In genomic region chr9:89381308-89381609, GRCh38 we compare ENCODE assay signal across 17 cellular contexts.
A peak's percentile ranks its signal among the peaks of the same experiment; 100 is the strongest.
DNase-seq lines count a peak whose midpoint lies in the region; ATAC-seq and TF ChIP-seq lines count a peak whose summit lies in the region.
"Had no signal": no experiment of that assay in that cellular context is flagged by ENCODE, and none has a peak within 500 bp of the region (broad histone marks: within the 10 kb centered on the region; RNA-seq: fewer than 3 reads in every experiment).

No MANE protein-coding gene starts in this region.

- H3K4me1 Mint-ChIP-seq in T-helper 2 cell treated with Interferon-gamma antibody and Interleukin-4, amounts not matched to agents 5 μg/mL and 100 μg/mL, for 36 hours (ENCODE audit: low read depth) = peaks cover 54% of the 10 kb centered on the region
- peaks cover 62% of the 10 kb centered on the region for H3K4me1 Mint-ChIP-seq in activated naive CD8-positive, alpha-beta T cell treated with anti-CD3 and anti-CD28 coated beads, Interleukin-2, amount 50 U/mL, for 24 hours
- H3K4me1 Mint-ChIP-seq in nephron progenitor cell = peaks cover 63% of the 10 kb centered on the region
- H3K4me1 Mint-ChIP-seq: WTC11 had no signal

- H3K4me1 ChIP-seq in HEK293 (ENCODE audit: control insufficient read depth, insufficient read depth, low read length) = no peaks in the 10 kb centered on the region
- H3K4me1 ChIP-seq in esophagus muscularis mucosa = no peaks in the 10 kb centered on the region

- peaks cover 0 to 81% of the 10 kb centered on the region in 2 experiments; a peak in 1 of 3 replicates for H3K36me3 ChIP-seq in HEK293 (ENCODE audit: control insufficient read depth in 2 of 2, insufficient read depth in 1 of 2, low read length in 2 of 2)
- H3K36me3 ChIP-seq in esophagus muscularis mucosa = peaks cover 0 to 82% (median 49%) of the 10 kb centered on the region in 4 donors

- H3K4me3 ChIP-seq in HEK293 (ENCODE audit: low read depth, low read length) (no peak overlapping the region), esophagus muscularis mucosa (no peak overlapping the region)
- H3K4me3 ChIP-seq: smooth muscle cell had no signal

- ATAC-seq in activated naive CD8-positive, alpha-beta T cell treated with anti-CD3 and anti-CD28 coated beads, Interleukin-2, amount 50 U/mL, for 24 hours = no peak
- ATAC-seq: activated CD8-positive, alpha-beta memory T cell treated with anti-CD3 and anti-CD28 coated beads, Interleukin-2, amount 10 ng/mL, durations not matched to agents 7 days and 5 days; left lobe of liver; WTC11 had no signal

- no peak for TF ChIP-seq CTCF in HEK293 (tag by site-specific recombination; IDR thresholded peaks at IDR 0.05)
- TF ChIP-seq CTCF in nephron progenitor cell (IDR thresholded peaks at IDR 0.05) = no peak
- no peak for TF ChIP-seq CTCF in esophagus muscularis mucosa (IDR thresholded peaks at IDR 0.05)

- no peak for DNase-seq in T-helper 2 cell treated with Interferon-gamma antibody and Interleukin-4, amounts not matched to agents 5 μg/mL and 100 μg/mL, for 36 hours (ENCODE audit: low spot score)
- DNase-seq in T-helper 2 cell = no peak
- no peak for DNase-seq in activated naive CD8-positive, alpha-beta T cell treated with anti-CD3 and anti-CD28 coated beads, Interleukin-2, amount 50 U/mL, for 24 hours
- no peak for DNase-seq in nephron progenitor cell
- DNase-seq in NCI-H1105 (lab: John Stamatoyannopoulos, UW) = no peak
- no peak for DNase-seq in esophagus muscularis mucosa (ENCODE audit: extremely low spot score)
- no peak for DNase-seq in anterior cingulate cortex (lab: John Stamatoyannopoulos, UW)
- DNase-seq: 8988T; activated CD8-positive, alpha-beta memory T cell treated with anti-CD3 and anti-CD28 coated beads, Interleukin-2, amount 10 ng/mL, durations not matched to agents 7 days and 5 days; glutamatergic neuron; NCI-H2107; NCI-H524; stimulated activated CD4-positive, alpha-beta T cell treated with anti-CD3 and anti-CD28 coated beads, Interleukin-4, amount 100 ng/mL, for 1 hour had no signal

- H3K27me3 Mint-ChIP-seq in T-helper 2 cell treated with Interferon-gamma antibody and Interleukin-4, amounts not matched to agents 5 μg/mL and 100 μg/mL, for 36 hours (ENCODE audit: low read depth) = no peaks in the 10 kb centered on the region
- H3K27me3 Mint-ChIP-seq in activated naive CD8-positive, alpha-beta T cell treated with anti-CD3 and anti-CD28 coated beads, Interleukin-2, amount 50 U/mL, for 24 hours = no peaks in the 10 kb centered on the region
- peaks cover 7% of the 10 kb centered on the region for H3K27me3 Mint-ChIP-seq in nephron progenitor cell (ENCODE audit: low read depth, poor library complexity)
- H3K27me3 Mint-ChIP-seq: activated CD8-positive, alpha-beta memory T cell treated with anti-CD3 and anti-CD28 coated beads, Interleukin-2, amount 10 ng/mL, durations not matched to agents 7 days and 5 days had no signal

- TF ChIP-seq EP300 in esophagus muscularis mucosa (IDR thresholded peaks at IDR 0.05) = no peak

- 94% methylated on average over 4 of the region's 4 CpGs for WGBS in esophagus muscularis mucosa

- peaks cover 87% of the 10 kb centered on the region for H3K36me3 Mint-ChIP-seq in T-helper 2 cell treated with Interferon-gamma antibody and Interleukin-4, amounts not matched to agents 5 μg/mL and 100 μg/mL, for 36 hours (ENCODE audit: low read depth)
- H3K36me3 Mint-ChIP-seq in activated naive CD8-positive, alpha-beta T cell treated with anti-CD3 and anti-CD28 coated beads, Interleukin-2, amount 50 U/mL, for 24 hours (ENCODE audit: low read depth) = peaks cover 80% of the 10 kb centered on the region
- peaks cover 57% of the 10 kb centered on the region for H3K36me3 Mint-ChIP-seq in nephron progenitor cell (ENCODE audit: low read depth)

- no peaks in the 10 kb centered on the region for H3K9me3 Mint-ChIP-seq in T-helper 2 cell treated with Interferon-gamma antibody and Interleukin-4, amounts not matched to agents 5 μg/mL and 100 μg/mL, for 36 hours
- H3K9me3 Mint-ChIP-seq in activated naive CD8-positive, alpha-beta T cell treated with anti-CD3 and anti-CD28 coated beads, Interleukin-2, amount 50 U/mL, for 24 hours = no peaks in the 10 kb centered on the region
- no peaks in the 10 kb centered on the region for H3K9me3 Mint-ChIP-seq in nephron progenitor cell
- H3K9me3 Mint-ChIP-seq: WTC11 had no signal

- TF ChIP-seq POLR2A in esophagus muscularis mucosa (IDR thresholded peaks at IDR 0.05; ENCODE audit: low read depth) = no peak

- CTCF ChIA-PET in HEK293 (lab: Yijun Ruan, JAX) = no interaction called here

- H3K27ac ChIP-seq in HEK293 (ENCODE audit: extremely low read depth, low read depth, low read length) (no peak overlapping the region), esophagus muscularis mucosa (replicated peaks in 1 of 4) (no peak overlapping the region)

- no peaks in the 10 kb centered on the region for H3K27me3 ChIP-seq in esophagus muscularis mucosa

- no peak overlapping the region for H3K4me3 Mint-ChIP-seq in T-helper 2 cell treated with Interferon-gamma antibody and Interleukin-4, amounts not matched to agents 5 μg/mL and 100 μg/mL, for 36 hours
- no peak overlapping the region for H3K4me3 Mint-ChIP-seq in activated naive CD8-positive, alpha-beta T cell treated with anti-CD3 and anti-CD28 coated beads, Interleukin-2, amount 50 U/mL, for 24 hours
- H3K4me3 Mint-ChIP-seq in nephron progenitor cell = no peak overlapping the region
- H3K4me3 Mint-ChIP-seq: activated CD8-positive, alpha-beta memory T cell treated with anti-CD3 and anti-CD28 coated beads, Interleukin-2, amount 10 ng/mL, durations not matched to agents 7 days and 5 days; WTC11 had no signal

- H3K27ac Mint-ChIP-seq in T-helper 2 cell treated with Interferon-gamma antibody and Interleukin-4, amounts not matched to agents 5 μg/mL and 100 μg/mL, for 36 hours = peak overlapping the region; percentile 66
- peak overlapping the region; percentile 91 for H3K27ac Mint-ChIP-seq in activated naive CD8-positive, alpha-beta T cell treated with anti-CD3 and anti-CD28 coated beads, Interleukin-2, amount 50 U/mL, for 24 hours
- peak overlapping the region; percentile 15 for H3K27ac Mint-ChIP-seq in nephron progenitor cell

- H3K9me3 ChIP-seq in HEK293 (ENCODE audit: control insufficient read depth, insufficient read depth, low read depth, low read length) (no peaks in the 10 kb centered on the region), esophagus muscularis mucosa (no peaks in the 10 kb centered on the region)

- intact Hi-C loops in esophagus muscularis mucosa (cut with DNase I) = no loop called here

- POLR2A ChIA-PET in HEK293 (lab: Yijun Ruan, JAX) = no interaction called here

TF ChIP-seq in HEK293, 187 proteins besides CTCF, POLR2A, EP300 and RAD21:
- 0 out of 2 replicates have a peak, but pooled peaks have one; percentile 24 for TF ChIP-seq SCRT2 (tag by site-specific recombination; IDR thresholded peaks at IDR 0.05)
- TF ChIP-seq ZNF416 (tag by site-specific recombination; IDR thresholded peaks at IDR 0.05) = no peak
TF ChIP-seq in HEK293: peak in this region for 1.

Comparison
In these comparisons a context has a peak if more than half of its experiments do, and no peak if none do; other contexts are left out.
1. H3K27ac Mint-ChIP-seq: peak in every context shown above with its lines; median percentile 91 in activated naive CD8-positive, alpha-beta T cell treated with anti-CD3 and anti-CD28 coated beads, Interleukin-2, amount 50 U/mL, for 24 hours; 66 in T-helper 2 cell treated with Interferon-gamma antibody and Interleukin-4, amounts not matched to agents 5 μg/mL and 100 μg/mL, for 36 hours; 15 in nephron progenitor cell.